8 cellular contexts compared by ENCODE assay signal in genomic region chr17:81097134-81097942, GRCh38.
DNase-seq lines count a peak whose midpoint lies in the region; ATAC-seq and TF ChIP-seq lines count a peak whose summit lies in the region.

No MANE protein-coding gene starts in this region.

- H3K27me3 Mint-ChIP-seq in CD14-positive monocyte (ENCODE audit: low read depth in 3 of 3), result peaks cover 3 to 12% (median 8%) of the 10 kb centered on the region in 3 donors

- H3K36me3 Mint-ChIP-seq in CD14-positive monocyte, result peaks cover 0 to 11% of the 10 kb centered on the region in 2 donors

- H3K4me1 ChIP-seq in esophagus (ENCODE audit: control insufficient read depth in 2 of 2, insufficient read depth in 2 of 2, low read length in 1 of 2) (peaks cover 12 to 52% of the 10 kb centered on the region in 2 donors), muscle layer of duodenum (ENCODE audit: control insufficient read depth in 1 of 2, insufficient read depth in 2 of 2, low read length in 2 of 2) (peaks cover 13 to 53% of the 10 kb centered on the region in 2 donors)

- H3K9me3 Mint-ChIP-seq in CD14-positive monocyte, result no peaks in the 10 kb centered on the region

- H3K9me3 ChIP-seq in esophagus (ENCODE audit: control insufficient read depth in 2 of 2, insufficient read depth in 1 of 2, low read depth in 1 of 2, low read length in 1 of 2), result peaks cover 0 to 2% of the 10 kb centered on the region in 2 donors
- no peaks in the 10 kb centered on the region for H3K9me3 ChIP-seq in muscle layer of duodenum (ENCODE audit: control insufficient read depth in 1 of 2, low read length in 2 of 2)

- peak overlapping the region in 1 of 2 donors; percentile 31 for H3K4me3 Mint-ChIP-seq in CD14-positive monocyte

- H3K4me1 Mint-ChIP-seq in CD14-positive monocyte, result peaks cover 32% of the 10 kb centered on the region

- DNase-seq in CD14-positive monocyte (ENCODE audit: low spot score) (peak; percentile 75), MV-4-11 (lab: John Stamatoyannopoulos, UW) (peak; percentile 41), activated T-cell treated with anti-CD3 and anti-CD28 coated beads for 1 hour (ENCODE audit: low read depth) (peak; percentile 35)
- DNase-seq in stimulated activated CD8-positive, alpha-beta memory T cell treated with anti-CD3 and anti-CD28 coated beads, Interleukin-7, amount 100 ng/mL, for 1 hour (ENCODE audit: low read depth in 2 of 2), result peak; percentile 37 to 38

- H3K27ac ChIP-seq in esophagus (ENCODE audit: low read depth in 2 of 2, low read length in 1 of 2), result peak overlapping the region; percentile 85 to 92
- H3K27ac ChIP-seq in muscle layer of duodenum (ENCODE audit: low read length), result peak overlapping the region; percentile 83

- peak overlapping the region in 1 of 2 donors; percentile 7 for H3K4me3 ChIP-seq in esophagus (ENCODE audit: low read depth in 1 of 2, low read length in 2 of 2)
- H3K4me3 ChIP-seq in muscle layer of duodenum (ENCODE audit: low read depth in 1 of 2, low read length in 2 of 2), result no peak overlapping the region

- H3K27ac Mint-ChIP-seq in CD14-positive monocyte, result peak overlapping the region in 4 of 7 donors; percentile 75 to 89 (median 81)

- intact Hi-C loops in CD14-positive monocyte (cut with micrococcal nuclease), result no loop called here

- no peaks in the 10 kb centered on the region for H3K27me3 ChIP-seq in esophagus (ENCODE audit: control insufficient read depth in 1 of 2, insufficient read depth in 2 of 2, low read length in 2 of 2)
- H3K27me3 ChIP-seq in muscle layer of duodenum (ENCODE audit: low read depth, low read length), result no peaks in the 10 kb centered on the region

- H3K36me3 ChIP-seq in esophagus (ENCODE audit: control insufficient read depth in 2 of 2, insufficient read depth in 2 of 2, low read length in 1 of 2) (peaks cover 0 to 32% of the 10 kb centered on the region in 2 donors), muscle layer of duodenum (ENCODE audit: control insufficient read depth in 1 of 2, insufficient read depth in 2 of 2, low read length in 2 of 2) (peaks cover 6 to 20% of the 10 kb centered on the region in 2 donors)

- 15 to 18% methylated on average over 31 of the region's 31 CpGs for WGBS in esophagus, 2 donors

- TF ChIP-seq CTCF in CD14-positive monocyte (IDR thresholded peaks at IDR 0.05), result peak; percentile 62

- no peak for ATAC-seq in activated CD4-positive, CD25-positive, alpha-beta regulatory T cell treated with anti-CD3 and anti-CD28 coated beads, Interleukin-2, amount 50 U/mL, for 24 hours
- ATAC-seq in GM19467 (IDR thresholded peaks at IDR 0.05; ENCODE audit: unreplicated experiment), result no peak
